12 cellular contexts compared by ENCODE assay signal in genomic region chr12:132284071-132284492, GRCh38. TPM values are rescaled to one million over a fixed set of nuclear protein-coding genes. Genes with fewer than 3 reads are reported as not detected.
DNase-seq lines count a peak whose midpoint lies in the region; ATAC-seq, FAIRE-seq and TF ChIP-seq lines count a peak whose summit lies in the region.
"Had no signal": no experiment of that assay in that cellular context is flagged by ENCODE, and none has a peak within 500 bp of the region (broad histone marks: within the 10 kb centered on the region; RNA-seq: fewer than 3 reads in every experiment).

No MANE protein-coding gene starts in this region.

- TF ChIP-seq CTCF in GM23338 (conservative IDR thresholded peaks at IDR 0.05; ENCODE audit: low read depth in 2 of 2): peak; percentile 31 to 45
- TF ChIP-seq CTCF in WERI-Rb-1 (IDR thresholded peaks at IDR 0.05; ENCODE audit: low read depth, low read length): peak; percentile 70
- peak; percentile 26 to 44 (median 38) for TF ChIP-seq CTCF in keratinocyte (optimal IDR thresholded peaks at IDR 0.05 in 1 of 3, IDR thresholded peaks at IDR 0.05 in 1 of 3, conservative IDR thresholded peaks at IDR 0.05 in 1 of 3; ENCODE audit: extremely low read depth in 1 of 3, insufficient read depth in 2 of 3, low read length in 3 of 3)
- TF ChIP-seq CTCF in esophagus squamous epithelium (IDR thresholded peaks at IDR 0.05): no peak
- no peak for TF ChIP-seq CTCF in CD14-positive monocyte (IDR thresholded peaks at IDR 0.05)

- no peaks in the 10 kb centered on the region for H3K9me3 ChIP-seq in WERI-Rb-1 (ENCODE audit: severe bottlenecking)
- H3K9me3 ChIP-seq in keratinocyte (ENCODE audit: control insufficient read depth, low read depth, low read length): no peaks in the 10 kb centered on the region
- H3K9me3 ChIP-seq in esophagus squamous epithelium: no peaks in the 10 kb centered on the region
- H3K9me3 ChIP-seq: gastrocnemius medialis had no signal

- H3K9me3 Mint-ChIP-seq in GM23338: no peaks in the 10 kb centered on the region; the same call in 2 of the 3 replicates
- H3K9me3 Mint-ChIP-seq in CD14-positive monocyte: peaks cover 0 to 11% (median 4%) of the 10 kb centered on the region in 7 donors
- H3K9me3 Mint-ChIP-seq: activated naive CD4-positive, alpha-beta T cell treated with anti-CD3 and anti-CD28 coated beads, Interleukin-2, amount 50 U/mL, for 72 hours had no signal

- 0 out of 3 replicates have a peak, but pooled peaks have one; percentile 5 for ATAC-seq in GM23338
- no peak for ATAC-seq in HG03095 (IDR thresholded peaks at IDR 0.05; ENCODE audit: unreplicated experiment)
- no peak for ATAC-seq in HG03039 (IDR thresholded peaks at IDR 0.05; ENCODE audit: unreplicated experiment)
- ATAC-seq: gastrocnemius medialis had no signal

- FAIRE-seq in keratinocyte (lab: Jason Lieb, UNC): no peak
- FAIRE-seq: G401.6 had no signal

- H3K4me3 Mint-ChIP-seq in GM23338: no peak overlapping the region
- peak overlapping the region in 1 of 2 donors; percentile 59 for H3K4me3 Mint-ChIP-seq in CD14-positive monocyte

- H3K27me3 Mint-ChIP-seq in GM23338 (ENCODE audit: insufficient read depth, low read depth, poor library complexity) (peaks cover 10% of the 10 kb centered on the region), CD14-positive monocyte (ENCODE audit: low read depth in 3 of 3) (peaks cover 42 to 66% (median 52%) of the 10 kb centered on the region in 3 donors)

- intact Hi-C loops in esophagus squamous epithelium (cut with DNase I): no loop called here
- intact Hi-C loops in CD14-positive monocyte (cut with micrococcal nuclease): no loop called here

- no peak overlapping the region for H2AFZ ChIP-seq in GM23338
- H2AFZ ChIP-seq in keratinocyte (ENCODE audit: control insufficient read depth, low read length): no peak overlapping the region

- H3K9ac ChIP-seq in keratinocyte (ENCODE audit: control insufficient read depth, extremely low read depth, insufficient read depth, low read length): no peak overlapping the region

- no peak overlapping the region for H3K4me2 ChIP-seq in GM23338
- H3K4me2 ChIP-seq in keratinocyte (ENCODE audit: control insufficient read depth, extremely low read depth, insufficient read depth, low read depth, low read length): no peak overlapping the region

- no peaks in the 10 kb centered on the region for H3K79me2 ChIP-seq in GM23338 (replicated peaks; ENCODE audit: insufficient read depth)
- H3K79me2 ChIP-seq in keratinocyte (ENCODE audit: control insufficient read depth, insufficient read depth, low read length): no peaks in the 10 kb centered on the region

- H3K36me3 ChIP-seq in GM23338 (ENCODE audit: insufficient read depth) (no peaks in the 10 kb centered on the region), WERI-Rb-1 (no peaks in the 10 kb centered on the region), keratinocyte (ENCODE audit: control insufficient read depth in 2 of 2, extremely low read depth in 1 of 2, insufficient read depth in 2 of 2, low read length in 2 of 2) (no peaks in the 10 kb centered on the region), esophagus squamous epithelium (no peaks in the 10 kb centered on the region)
- H3K36me3 ChIP-seq: gastrocnemius medialis had no signal

- H3K9me2 ChIP-seq in GM23338 (ENCODE audit: insufficient read depth): no peaks in the 10 kb centered on the region

- H3K27ac Mint-ChIP-seq in GM23338 (no peak overlapping the region), CD14-positive monocyte (no peak overlapping the region)
- H3K27ac Mint-ChIP-seq: activated naive CD4-positive, alpha-beta T cell treated with anti-CD3 and anti-CD28 coated beads, Interleukin-2, amount 50 U/mL, for 72 hours had no signal

- H4K20me1 ChIP-seq in GM23338 (replicated peaks; ENCODE audit: insufficient read depth) (no peaks in the 10 kb centered on the region), keratinocyte (ENCODE audit: control insufficient read depth, extremely low read depth, insufficient read depth, low read length) (no peaks in the 10 kb centered on the region)

- peaks cover 5% of the 10 kb centered on the region; the same call in 1 of the 2 replicates for H3F3A ChIP-seq in GM23338 (replicated peaks; ENCODE audit: low read depth)

- no peaks in the 10 kb centered on the region; the same call in 2 of the 3 replicates for H3K36me3 Mint-ChIP-seq in GM23338 (ENCODE audit: low read depth)
- H3K36me3 Mint-ChIP-seq in CD14-positive monocyte: peaks cover 0 to 1% of the 10 kb centered on the region in 2 donors
- H3K36me3 Mint-ChIP-seq: activated naive CD4-positive, alpha-beta T cell treated with anti-CD3 and anti-CD28 coated beads, Interleukin-2, amount 50 U/mL, for 72 hours had no signal

- dilution Hi-C loops in keratinocyte (cut with MboI; ENCODE audit: extremely low pct_ligation_motif_present, low sequenced_read_pairs): no loop called here

- peaks cover 4% of the 10 kb centered on the region; the same call in 1 of the 2 replicates for H3K4me1 ChIP-seq in GM23338 (ENCODE audit: insufficient read depth)
- H3K4me1 ChIP-seq in keratinocyte (ENCODE audit: control insufficient read depth, extremely low read depth, insufficient read depth, low read length): peaks cover 17% of the 10 kb centered on the region
- H3K4me1 ChIP-seq in esophagus squamous epithelium: peaks cover 10 to 36% (median 12%) of the 10 kb centered on the region in 3 donors
- H3K4me1 ChIP-seq: gastrocnemius medialis had no signal

- WGBS in esophagus squamous epithelium, 2 donors: 68 to 71% methylated on average over 26 of the region's 26 CpGs

- DNase-seq in AG08395 (ENCODE audit: low spot score) (peak; percentile 10), GM23338 (ENCODE audit: low spot score) (no peak), WERI-Rb-1 (peak; percentile 44), keratinocyte (ENCODE audit: low read depth, low spot score) (no peak), esophagus squamous epithelium (lab: John Stamatoyannopoulos, UW) (no peak), CD14-positive monocyte (ENCODE audit: low spot score) (no peak)
- DNase-seq: gastrocnemius medialis, T-helper 9 cell had no signal

- H3K27me3 ChIP-seq in GM23338 (ENCODE audit: insufficient read depth) (no peaks in the 10 kb centered on the region), WERI-Rb-1 (ENCODE audit: insufficient read depth, low read depth, severe bottlenecking) (no peaks in the 10 kb centered on the region), keratinocyte (ENCODE audit: control insufficient read depth, extremely low read depth, insufficient read depth, low read length) (peaks cover 32% of the 10 kb centered on the region), esophagus squamous epithelium (peaks cover 0 to 100% (median 6%) of the 10 kb centered on the region in 4 donors)

- TF ChIP-seq POLR2A in esophagus squamous epithelium (IDR thresholded peaks at IDR 0.05): no peak

- no peaks in the 10 kb centered on the region for H3K9me1 ChIP-seq in keratinocyte (ENCODE audit: control insufficient read depth, extremely low read depth, insufficient read depth, low read length)

- no peak overlapping the region for H3K27ac ChIP-seq in GM23338 (ENCODE audit: low read depth)
- H3K27ac ChIP-seq in WERI-Rb-1: no peak overlapping the region
- no peak overlapping the region for H3K27ac ChIP-seq in keratinocyte (ENCODE audit: control insufficient read depth, insufficient read depth, low read length)
- no peak overlapping the region for H3K27ac ChIP-seq in esophagus squamous epithelium
- H3K27ac ChIP-seq: gastrocnemius medialis had no signal

- peaks cover 33% of the 10 kb centered on the region for H3K4me1 Mint-ChIP-seq in GM23338
- H3K4me1 Mint-ChIP-seq in CD14-positive monocyte: no peaks in the 10 kb centered on the region

- H3K4me3 ChIP-seq in GM23338 (no peak overlapping the region), WERI-Rb-1 (ENCODE audit: low read depth, low read length) (no peak overlapping the region), keratinocyte (ENCODE audit: control insufficient read depth in 2 of 3, extremely low read depth in 1 of 3, insufficient read depth in 2 of 3, low read depth in 1 of 3, low read length in 3 of 3) (no peak overlapping the region), esophagus squamous epithelium (no peak overlapping the region)
- H3K4me3 ChIP-seq: gastrocnemius medialis had no signal

TF ChIP-seq in GM23338, 12 proteins besides CTCF, POLR2A, EP300 and RAD21 (continues in another document):
- no peak for TF ChIP-seq EZH2phosphoT487 (IDR thresholded peaks at IDR 0.05; ENCODE audit: unreplicated experiment)
- TF ChIP-seq REST (IDR thresholded peaks at IDR 0.05; ENCODE audit: unreplicated experiment): no peak

RNA-seq across cellular contexts. Expression of gene GALNT9, which starts 45.3 kb away (rescaled TPM):
- 2.5 TPM in 2 replicates for total RNA-seq in GM23338 (2014; rRNA removed; shearing (Covaris generic))
- polyA plus RNA-seq in GM23338 (2016; fragmentation: Nextera tagmentation; extraction: Ambion mirVana): 0.81 and 0.90 TPM in 2 replicates
- polyA plus RNA-seq in keratinocyte: 0.13 TPM in 1 of 3 replicates, not detected in the others
- not detected for polyA plus RNA-seq in keratinocyte (2011; ENCODE audit: low read depth)
- polyA plus RNA-seq in keratinocyte (2011; cell fraction: cytosol; rRNA removed): not detected in 2 replicates
- not detected in 2 replicates for polyA plus RNA-seq in keratinocyte (2011; cell fraction: nucleus; rRNA removed)
- not detected in 2 replicates for polyA plus RNA-seq in keratinocyte (2012; ENCODE audit: low replicate concordance)
- polyA minus RNA-seq in keratinocyte: not detected in 3 replicates
- polyA minus RNA-seq in keratinocyte (2011; cell fraction: cytosol; rRNA and poly(A)+ RNA removed): not detected
- polyA minus RNA-seq in keratinocyte (2011; cell fraction: nucleus; rRNA and poly(A)+ RNA removed): not detected in 2 replicates
- total RNA-seq in esophagus squamous epithelium: not detected
- polyA plus RNA-seq in CD14-positive monocyte: not detected
- total RNA-seq: gastrocnemius medialis had no signal

Comparison
In these comparisons a context has a peak if more than half of its experiments do, and no peak if none do; other contexts are left out.
1. DNase-seq: peak in AG08395 (single experiment) and WERI-Rb-1 (single experiment); none in GM23338 (single experiment), keratinocyte (single experiment), esophagus squamous epithelium (single experiment) and CD14-positive monocyte (single experiment).
2. CTCF ChIP-seq: peak in GM23338 (2 of 2), WERI-Rb-1 (single experiment) and keratinocyte (3 of 3); none in esophagus squamous epithelium (0 of 6) and CD14-positive monocyte (single experiment).